In genomic region chr6:42281016-42281533, GRCh38 we compare ENCODE assay signal across 9 cellular contexts.
DNase-seq lines count a peak whose midpoint lies in the region; ATAC-seq, FAIRE-seq and TF ChIP-seq lines count a peak whose summit lies in the region.
"Had no signal": no experiment of that assay in that cellular context is flagged by ENCODE, and none has a peak within 500 bp of the region (broad histone marks: within the 10 kb centered on the region; RNA-seq: fewer than 3 reads in every experiment).

No MANE protein-coding gene starts in this region.

- no peaks in the 10 kb centered on the region for H3K27me3 Mint-ChIP-seq in T-helper 1 cell treated with Interleukin-12 subunit alpha and Interleukin-12 subunit beta and Interleukin-4 antibody, amounts not matched to agents 30 μg/mL and 1 μg/mL, for 36 hours (ENCODE audit: low read depth)
- no peaks in the 10 kb centered on the region for H3K27me3 Mint-ChIP-seq in activated T-helper 1 cell treated with anti-CD3 and anti-CD28 coated beads, Interleukin-12 subunit alpha, Interleukin-12 subunit beta, Interleukin-2, Interleukin-4 antibody, amounts not matched to agents 30 ng/mL and 10 ng/mL and 1 ng/mL, durations not matched to agents 14 hours and 24 hours and 36 hours (ENCODE audit: insufficient read depth)
- no peaks in the 10 kb centered on the region for H3K27me3 Mint-ChIP-seq in mesothelial cell of epicardium (ENCODE audit: low read depth)

- peaks cover 15% of the 10 kb centered on the region for H3K36me3 Mint-ChIP-seq in T-helper 1 cell treated with Interleukin-12 subunit alpha and Interleukin-12 subunit beta and Interleukin-4 antibody, amounts not matched to agents 30 μg/mL and 1 μg/mL, for 36 hours (ENCODE audit: low read depth)
- peaks cover 13% of the 10 kb centered on the region for H3K36me3 Mint-ChIP-seq in activated T-helper 1 cell treated with anti-CD3 and anti-CD28 coated beads, Interleukin-12 subunit alpha, Interleukin-12 subunit beta, Interleukin-2, Interleukin-4 antibody, amounts not matched to agents 30 ng/mL and 10 ng/mL and 1 ng/mL, durations not matched to agents 14 hours and 24 hours and 36 hours (ENCODE audit: low read depth)
- H3K36me3 Mint-ChIP-seq in mesothelial cell of epicardium: no peaks in the 10 kb centered on the region

- H3K4me1 Mint-ChIP-seq in T-helper 1 cell treated with Interleukin-12 subunit alpha and Interleukin-12 subunit beta and Interleukin-4 antibody, amounts not matched to agents 30 μg/mL and 1 μg/mL, for 36 hours (ENCODE audit: low read depth): peaks cover 33% of the 10 kb centered on the region
- H3K4me1 Mint-ChIP-seq in activated T-helper 1 cell treated with anti-CD3 and anti-CD28 coated beads, Interleukin-12 subunit alpha, Interleukin-12 subunit beta, Interleukin-2, Interleukin-4 antibody, amounts not matched to agents 30 ng/mL and 10 ng/mL and 1 ng/mL, durations not matched to agents 14 hours and 24 hours and 36 hours (ENCODE audit: low read depth): peaks cover 43% of the 10 kb centered on the region
- peaks cover 16% of the 10 kb centered on the region for H3K4me1 Mint-ChIP-seq in mesothelial cell of epicardium

- DNase-seq in T-helper 1 cell (no peak), HTR-8/SVneo (ENCODE audit: insufficient read length, low spot score) (peak; percentile 27), mesothelial cell of epicardium (ENCODE audit: low spot score in 2 of 2, unreplicated experiment in 2 of 2) (no peak), NCI-H446 treated with DMSO at 0.1 percent for 48 hours (lab: John Stamatoyannopoulos, UW) (no peak), cortex of kidney (lab: John Stamatoyannopoulos, UW) (no peak)
- no peak for DNase-seq in activated T-helper 1 cell treated with anti-CD3 and anti-CD28 coated beads, Interleukin-12 subunit alpha, Interleukin-12 subunit beta, Interleukin-2, Interleukin-4 antibody, amounts not matched to agents 30 ng/mL and 10 ng/mL and 1 ng/mL, durations not matched to agents 14 hours and 24 hours and 36 hours (ENCODE audit: low spot score)
- DNase-seq: NCI-H526 had no signal

- peak overlapping the region; percentile 6 for H3K27ac Mint-ChIP-seq in T-helper 1 cell treated with Interleukin-12 subunit alpha and Interleukin-12 subunit beta and Interleukin-4 antibody, amounts not matched to agents 30 μg/mL and 1 μg/mL, for 36 hours
- peak overlapping the region; percentile 6 for H3K27ac Mint-ChIP-seq in activated T-helper 1 cell treated with anti-CD3 and anti-CD28 coated beads, Interleukin-12 subunit alpha, Interleukin-12 subunit beta, Interleukin-2, Interleukin-4 antibody, amounts not matched to agents 30 ng/mL and 10 ng/mL and 1 ng/mL, durations not matched to agents 14 hours and 24 hours and 36 hours
- peak overlapping the region; percentile 37 for H3K27ac Mint-ChIP-seq in mesothelial cell of epicardium

- no peak overlapping the region for H3K4me3 Mint-ChIP-seq in T-helper 1 cell treated with Interleukin-12 subunit alpha and Interleukin-12 subunit beta and Interleukin-4 antibody, amounts not matched to agents 30 μg/mL and 1 μg/mL, for 36 hours
- H3K4me3 Mint-ChIP-seq in activated T-helper 1 cell treated with anti-CD3 and anti-CD28 coated beads, Interleukin-12 subunit alpha, Interleukin-12 subunit beta, Interleukin-2, Interleukin-4 antibody, amounts not matched to agents 30 ng/mL and 10 ng/mL and 1 ng/mL, durations not matched to agents 14 hours and 24 hours and 36 hours: no peak overlapping the region
- H3K4me3 Mint-ChIP-seq in mesothelial cell of epicardium: no peak overlapping the region

- no peaks in the 10 kb centered on the region for H3K9me3 Mint-ChIP-seq in T-helper 1 cell treated with Interleukin-12 subunit alpha and Interleukin-12 subunit beta and Interleukin-4 antibody, amounts not matched to agents 30 μg/mL and 1 μg/mL, for 36 hours
- no peaks in the 10 kb centered on the region for H3K9me3 Mint-ChIP-seq in activated T-helper 1 cell treated with anti-CD3 and anti-CD28 coated beads, Interleukin-12 subunit alpha, Interleukin-12 subunit beta, Interleukin-2, Interleukin-4 antibody, amounts not matched to agents 30 ng/mL and 10 ng/mL and 1 ng/mL, durations not matched to agents 14 hours and 24 hours and 36 hours
- peaks cover 6% of the 10 kb centered on the region for H3K9me3 Mint-ChIP-seq in mesothelial cell of epicardium

- no peak for FAIRE-seq in HTR-8/SVneo (lab: Jason Lieb, UNC)

- intact Hi-C loops in activated T-helper 1 cell treated with anti-CD3 and anti-CD28 coated beads, Interleukin-12 subunit alpha, Interleukin-12 subunit beta, Interleukin-2, Interleukin-4 antibody, amounts not matched to agents 30 ng/mL and 10 ng/mL and 1 ng/mL, durations not matched to agents 14 hours and 24 hours and 36 hours (cut with micrococcal nuclease): no loop called here

- ATAC-seq in GM21619 (IDR thresholded peaks at IDR 0.05; ENCODE audit: unreplicated experiment): no peak

- TF ChIP-seq CTCF in mesothelial cell of epicardium (IDR thresholded peaks at IDR 0.05; ENCODE audit: unreplicated experiment): no peak
